In the genomic region with DNA sequence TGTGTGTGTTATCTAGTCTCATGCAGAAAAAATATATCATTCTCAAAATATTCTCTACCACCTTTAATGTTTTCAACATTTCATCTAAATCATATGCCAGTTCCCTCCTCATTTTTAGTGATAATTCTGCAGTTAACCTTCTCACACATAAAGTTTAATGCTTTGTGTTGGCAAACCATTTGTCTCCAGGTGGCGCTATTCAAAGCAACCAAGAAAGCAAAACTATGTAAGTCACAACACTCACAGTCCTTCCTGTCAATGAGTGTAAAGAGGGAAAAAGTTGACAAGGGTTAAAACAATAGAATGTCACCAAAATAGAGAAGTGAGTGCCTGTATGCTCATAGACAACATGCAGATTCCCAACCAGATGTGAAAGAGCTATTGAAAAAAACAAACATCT, we compare ENCODE assay signal across 13 cellular contexts.
DNase-seq lines count a peak whose midpoint lies in the region; ATAC-seq and TF ChIP-seq lines count a peak whose summit lies in the region.
"Had no signal": no experiment of that assay in that cellular context is flagged by ENCODE, and none has a peak within 500 bp of the region (broad histone marks: within the 10 kb centered on the region; RNA-seq: fewer than 3 reads in every experiment).

No MANE protein-coding gene starts in this region.

- H3K9me3 ChIP-seq in mucosa of descending colon: peaks cover 6% of the 10 kb centered on the region
- H3K9me3 ChIP-seq: MG63, SJSA1 had no signal

- POLR2A ChIA-PET in WTC11 (lab: Charles Lee): no interaction called here

- CTCF ChIA-PET in WTC11 (lab: Charles Lee): no interaction called here

- no peaks in the 10 kb centered on the region for H3K27me3 Mint-ChIP-seq in WTC11 (ENCODE audit: low read depth)
- H3K27me3 Mint-ChIP-seq in neural crest cell (ENCODE audit: low read depth): no peaks in the 10 kb centered on the region

- H3K9me3 Mint-ChIP-seq in WTC11 (peaks cover 30% of the 10 kb centered on the region), neural crest cell (peaks cover 15% of the 10 kb centered on the region)

- no peaks in the 10 kb centered on the region for H3K4me1 ChIP-seq in mucosa of descending colon (ENCODE audit: low read depth)
- H3K4me1 ChIP-seq: esophagus muscularis mucosa, SJSA1 had no signal

- no peaks in the 10 kb centered on the region for H3K36me3 ChIP-seq in mucosa of descending colon (ENCODE audit: low read depth)
- H3K36me3 ChIP-seq: esophagus muscularis mucosa, MG63, SJSA1 had no signal

- H3K4me3 ChIP-seq in mucosa of descending colon: no peak overlapping the region
- H3K4me3 ChIP-seq: esophagus muscularis mucosa, MG63, SJSA1 had no signal

- peak; percentile 37 for TF ChIP-seq CTCF in WTC11 (IDR thresholded peaks at IDR 0.05)
- TF ChIP-seq CTCF in neural crest cell (conservative IDR thresholded peaks at IDR 0.05): peak; percentile 69
- TF ChIP-seq CTCF in mucosa of descending colon (IDR thresholded peaks at IDR 0.05): no peak
- no peak for TF ChIP-seq CTCF in omental fat pad (IDR thresholded peaks at IDR 0.05)

- DNase-seq in SHP77 (lab: John Stamatoyannopoulos, UW) (peak; percentile 4 to 5), SHP77 treated with DMSO at 0.1 percent for 48 hours (lab: John Stamatoyannopoulos, UW) (no peak), KBM-7 (peak; percentile 33), WTC11 (ENCODE audit: low spot score) (peak; percentile 15), neural crest cell (ENCODE audit: low read depth, low spot score) (peak; percentile 14), mucosa of descending colon (no peak), NK-92 (lab: John Stamatoyannopoulos, UW; ENCODE audit: unreplicated experiment) (no peak), omental fat pad (ENCODE audit: low spot score) (no peak)
- DNase-seq: anterior cingulate cortex, MG63, right cardiac atrium had no signal

- H3K4me3 Mint-ChIP-seq in WTC11 (no peak overlapping the region), neural crest cell (no peak overlapping the region)

- H3K4me1 Mint-ChIP-seq in WTC11 (no peaks in the 10 kb centered on the region), neural crest cell (no peaks in the 10 kb centered on the region)

- ATAC-seq in WTC11 (peak; percentile 59), mucosa of descending colon (no peak), omental fat pad (ENCODE audit: low FRiP score) (no peak)
- ATAC-seq: right cardiac atrium had no signal

- in situ Hi-C loops in KBM-7 (cut with MboI; ENCODE audit: low pct_unique_long_range_greater_than_20kb, low sequenced_read_pairs): no loop called here

- H3K36me3 Mint-ChIP-seq in WTC11 (peaks cover 13% of the 10 kb centered on the region), neural crest cell (ENCODE audit: low read depth) (peaks cover 2% of the 10 kb centered on the region)

- H3K27ac Mint-ChIP-seq in WTC11: no peak overlapping the region
- no peak overlapping the region for H3K27ac Mint-ChIP-seq in neural crest cell (ENCODE audit: unreplicated experiment)

- intact Hi-C loops in mucosa of descending colon (cut with DNase I, micrococcal nuclease): no loop called here

TF ChIP-seq in WTC11, 78 proteins besides CTCF, POLR2A, EP300 and RAD21:
- TF ChIP-seq NFYB (CRISPR knock-in tag; conservative IDR thresholded peaks at IDR 0.05; ENCODE audit: low read depth) (no peak), NR3C1 (CRISPR knock-in tag; conservative IDR thresholded peaks at IDR 0.05; ENCODE audit: low read depth) (no peak), PRRX2 (CRISPR knock-in tag; IDR thresholded peaks at IDR 0.05) (no peak)
- TF ChIP-seq, protein P1, sequence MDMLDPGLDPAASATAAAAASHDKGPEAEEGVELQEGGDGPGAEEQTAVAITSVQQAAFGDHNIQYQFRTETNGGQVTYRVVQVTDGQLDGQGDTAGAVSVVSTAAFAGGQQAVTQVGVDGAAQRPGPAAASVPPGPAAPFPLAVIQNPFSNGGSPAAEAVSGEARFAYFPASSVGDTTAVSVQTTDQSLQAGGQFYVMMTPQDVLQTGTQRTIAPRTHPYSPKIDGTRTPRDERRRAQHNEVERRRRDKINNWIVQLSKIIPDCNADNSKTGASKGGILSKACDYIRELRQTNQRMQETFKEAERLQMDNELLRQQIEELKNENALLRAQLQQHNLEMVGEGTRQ (CRISPR knock-in tag; IDR thresholded peaks at IDR 0.05): no peak

Comparison
In these comparisons a context has a peak if more than half of its experiments do, and no peak if none do; other contexts are left out.
1. DNase-seq: peak in SHP77 (2 of 2), KBM-7 (single experiment), WTC11 (single experiment) and neural crest cell (single experiment); none in SHP77 treated with DMSO at 0.1 percent for 48 hours (single experiment), mucosa of descending colon (0 of 3), NK-92 (single experiment) and omental fat pad (single experiment).
2. CTCF ChIP-seq: peak in WTC11 (single experiment) and neural crest cell (single experiment); none in mucosa of descending colon (single experiment) and omental fat pad (0 of 3).